In genomic region chr22:19072853-19073252, GRCh38 we compare ENCODE assay signal across 18 cellular contexts. TPM values are rescaled to one million over a fixed set of nuclear protein-coding genes. Genes with fewer than 3 reads are reported as not detected.
"Had no signal": no experiment of that assay in that cellular context is flagged by ENCODE, and none has a peak within 500 bp of the region (broad histone marks: within the 10 kb centered on the region; RNA-seq: fewer than 3 reads in every experiment).

No MANE protein-coding gene starts in this region.

RNA-seq across cellular contexts. Expression of gene TSSK2, which starts 58.3 kb away (rescaled TPM):
- total RNA-seq: activated CD4-positive, alpha-beta memory T cell treated with anti-CD3 and anti-CD28 coated beads for 36 hours; activated CD4-positive, alpha-beta T cell treated with anti-CD3 and anti-CD28 coated beads, Interleukin-2, amount 10 ng/mL, durations not matched to agents 24 days and 14 days; activated CD8-positive, alpha-beta memory T cell treated with anti-CD3 and anti-CD28 coated beads for 36 hours; activated CD8-positive, alpha-beta T cell treated with anti-CD3 and anti-CD28 coated beads, Interleukin-2, amount 10 ng/mL, durations not matched to agents 7 days and 5 days; activated naive CD4-positive, alpha-beta T cell treated with anti-CD3 and anti-CD28 coated beads, Interleukin-2, amount 50 U/mL, for 72 hours; activated naive CD8-positive, alpha-beta T cell treated with anti-CD3 and anti-CD28 coated beads for 36 hours; activated T-cell treated with anti-CD3 and anti-CD28 coated beads, Interleukin-2, amount 50 U/mL, for 4 hours; activated T-cell treated with anti-CD3 and anti-CD28 coated beads, Interleukin-2, amount 50 U/mL, for 72 hours; activated T-helper 1 cell treated with anti-CD3 and anti-CD28 coated beads, Interleukin-12 subunit alpha, Interleukin-12 subunit beta, Interleukin-2, Interleukin-4 antibody, amounts not matched to agents 30 ng/mL and 10 ng/mL and 1 ng/mL, durations not matched to agents 14 hours and 24 hours and 36 hours; activated T-helper 2 cell treated with anti-CD3 and anti-CD28 coated beads, Interferon-gamma antibody, Interleukin-2, Interleukin-4, amounts not matched to agents 10 μg/mL and 5 μg/mL and 100 μg/mL, durations not matched to agents 14 hours and 24 hours and 36 hours; adrenal gland; aorta; astrocyte; breast epithelium; cardiac septum; chondrocyte; T-helper 1 cell treated with Interleukin-12 subunit alpha and Interleukin-12 subunit beta and Interleukin-4 antibody, amounts not matched to agents 30 ng/mL and 1 ng/mL, for 36 hours; T-helper 2 cell treated with Interferon-gamma antibody and Interleukin-4, amounts not matched to agents 100 ng/mL and 5 ng/mL, for 36 hours had no signal
